ENCODE assay signal across 30 cellular contexts in genomic region chr3:12184541-12184940, GRCh38. TPM values are rescaled to one million over a fixed set of nuclear protein-coding genes. Genes with fewer than 3 reads are reported as not detected.
"Had no signal": no experiment of that assay in that cellular context is flagged by ENCODE, and none has a peak within 500 bp of the region (broad histone marks: within the 10 kb centered on the region; RNA-seq: fewer than 3 reads in every experiment).

No MANE protein-coding gene starts in this region.

- H2AFZ ChIP-seq: hepatocyte had no signal

- H3K4me2 ChIP-seq: hepatocyte had no signal

- H3K9me3 Mint-ChIP-seq: endodermal cell; nephron; stimulated activated effector memory CD8-positive, alpha-beta T cell treated with anti-CD3 and anti-CD28 coated beads, Interleukin-12 subunit alpha, Interleukin-12 subunit beta, amount 100 ng/mL, for 72 hours had no signal

- DNase-seq: cerebellar nuclear complex; effector CD8-positive, alpha-beta T cell; endodermal cell; foreskin keratinocyte; heart left ventricle; left cardiac atrium; left lung; mesendoderm; midbrain; naive thymus-derived CD4-positive, alpha-beta T cell; nucleus accumbens; right cardiac atrium; sigmoid colon; stimulated activated CD4-positive, alpha-beta T cell treated with anti-CD3 and anti-CD28 coated beads, Interleukin-2, amount 100 ng/mL, for 24 hours; stimulated activated CD4-positive, alpha-beta T cell treated with anti-CD3 and anti-CD28 coated beads, Interleukin-4, amount 100 ng/mL, for 24 hours; stomach; substantia nigra; testis; tibial artery had no signal

- ATAC-seq: esophagus mucosa; foreskin keratinocyte; gastroesophageal sphincter; heart left ventricle; left cardiac atrium; left lung; naive thymus-derived CD4-positive, alpha-beta T cell; right cardiac atrium; stimulated activated effector memory CD8-positive, alpha-beta T cell treated with anti-CD3 and anti-CD28 coated beads, Interleukin-12 subunit alpha, Interleukin-12 subunit beta, amount 100 ng/mL, for 72 hours had no signal

- H3K4me3 ChIP-seq: gastroesophageal sphincter, heart left ventricle, hepatocyte, left lung, prostate gland, sigmoid colon, stomach, testis, tibial artery, upper lobe of left lung, vagina had no signal

- H3K9me3 ChIP-seq: gastroesophageal sphincter, heart left ventricle, left lung, prostate gland, sigmoid colon, stomach, testis, tibial artery, upper lobe of left lung, vagina had no signal

- H3K27me3 ChIP-seq: foreskin keratinocyte, gastroesophageal sphincter, heart left ventricle, hepatocyte, left lung, sigmoid colon, stomach, testis, tibial artery, upper lobe of left lung, vagina had no signal

- H3K36me3 ChIP-seq: gastroesophageal sphincter, heart left ventricle, left lung, prostate gland, sigmoid colon, stomach, tibial artery, upper lobe of left lung, vagina had no signal

- FAIRE-seq: colon, islet of Langerhans had no signal

- H3K27ac Mint-ChIP-seq: endodermal cell; naive thymus-derived CD4-positive, alpha-beta T cell; stimulated activated effector memory CD8-positive, alpha-beta T cell treated with anti-CD3 and anti-CD28 coated beads, Interleukin-12 subunit alpha, Interleukin-12 subunit beta, amount 100 ng/mL, for 72 hours had no signal

- H3K27me3 Mint-ChIP-seq: naive thymus-derived CD4-positive, alpha-beta T cell had no signal

- H3K4me3 Mint-ChIP-seq: endodermal cell; naive thymus-derived CD4-positive, alpha-beta T cell; nephron; stimulated activated effector memory CD8-positive, alpha-beta T cell treated with anti-CD3 and anti-CD28 coated beads, Interleukin-12 subunit alpha, Interleukin-12 subunit beta, amount 100 ng/mL, for 72 hours had no signal

- H3K27ac ChIP-seq: epithelial cell of prostate, foreskin keratinocyte, gastroesophageal sphincter, heart left ventricle, hepatocyte, left lung, prostate gland, sigmoid colon, stomach, testis, tibial artery, upper lobe of left lung, vagina had no signal

- H3K4me1 ChIP-seq: prostate gland, testis had no signal

- H3K79me2 ChIP-seq: hepatocyte had no signal

RNA-seq across cellular contexts. Expression of gene TIMP4, which starts 25.8 kb away (rescaled TPM):
- total RNA-seq: foreskin keratinocyte; naive thymus-derived CD4-positive, alpha-beta T cell had no signal
